10 cellular contexts compared by ENCODE assay signal in genomic region chr13:104318121-104318520, GRCh38.
DNase-seq lines count a peak whose midpoint lies in the region; ATAC-seq and TF ChIP-seq lines count a peak whose summit lies in the region.
"Had no signal": no experiment of that assay in that cellular context is flagged by ENCODE, and none has a peak within 500 bp of the region (broad histone marks: within the 10 kb centered on the region; RNA-seq: fewer than 3 reads in every experiment).

No MANE protein-coding gene starts in this region.

- no peaks in the 10 kb centered on the region for H3K36me3 ChIP-seq in heart left ventricle
- no peaks in the 10 kb centered on the region for H3K36me3 ChIP-seq in right atrium auricular region
- H3K36me3 ChIP-seq in SJSA1, result no peaks in the 10 kb centered on the region
- H3K36me3 ChIP-seq: esophagus squamous epithelium had no signal

- intact Hi-C loops in heart left ventricle (cut with DNase I) (no loop called here), left colon (cut with DNase I, micrococcal nuclease) (no loop called here)

- no peaks in the 10 kb centered on the region for H3K4me1 ChIP-seq in heart left ventricle
- H3K4me1 ChIP-seq in right atrium auricular region, result no peaks in the 10 kb centered on the region
- peaks cover 31% of the 10 kb centered on the region for H3K4me1 ChIP-seq in SJSA1 (replicated peaks)
- peaks cover 11% of the 10 kb centered on the region for H3K4me1 ChIP-seq in foreskin keratinocyte
- H3K4me1 ChIP-seq: esophagus squamous epithelium had no signal

- H3K27ac ChIP-seq in heart left ventricle (no peak overlapping the region), right atrium auricular region (no peak overlapping the region), SJSA1 (0 out of 2 replicates have a peak overlapping the region, but pooled peaks have one; percentile 4), foreskin keratinocyte (no peak overlapping the region)
- H3K27ac ChIP-seq: esophagus squamous epithelium had no signal

- TF ChIP-seq CTCF in heart left ventricle (IDR thresholded peaks at IDR 0.05) (peak in 9 of 12 donors; percentile 5 to 53 (median 35)), right atrium auricular region (IDR thresholded peaks at IDR 0.05) (peak in 1 of 2 donors; percentile 38), foreskin keratinocyte (conservative IDR thresholded peaks at IDR 0.05) (peak; percentile 55)

- no peaks in the 10 kb centered on the region for H3K9me3 ChIP-seq in heart left ventricle
- H3K9me3 ChIP-seq in right atrium auricular region, result no peaks in the 10 kb centered on the region
- H3K9me3 ChIP-seq in SJSA1 (replicated peaks), result peaks cover 9% of the 10 kb centered on the region
- H3K9me3 ChIP-seq: esophagus squamous epithelium had no signal

- H3K27me3 ChIP-seq in heart left ventricle, result no peaks in the 10 kb centered on the region
- H3K27me3 ChIP-seq in right atrium auricular region, result no peaks in the 10 kb centered on the region
- H3K27me3 ChIP-seq in SJSA1 (replicated peaks), result no peaks in the 10 kb centered on the region
- no peaks in the 10 kb centered on the region for H3K27me3 ChIP-seq in foreskin keratinocyte
- H3K27me3 ChIP-seq: esophagus squamous epithelium had no signal

- WGBS in heart left ventricle, 4 donors, result 6 to 14% (median 7%) methylated on average over 1 of the region's 1 CpG

- TF ChIP-seq POLR2A in heart left ventricle (IDR thresholded peaks at IDR 0.05), result no peak

- no peak overlapping the region for H3K4me3 ChIP-seq in heart left ventricle
- H3K4me3 ChIP-seq in right atrium auricular region, result no peak overlapping the region
- no peak overlapping the region for H3K4me3 ChIP-seq in SJSA1
- H3K4me3 ChIP-seq: esophagus squamous epithelium had no signal

- ATAC-seq in heart left ventricle, result peak in 1 of 4 donors; percentile 43
- ATAC-seq in foreskin keratinocyte, result no peak
- no peak for ATAC-seq in HG02973 (IDR thresholded peaks at IDR 0.05; ENCODE audit: unreplicated experiment)
- no peak for ATAC-seq in left colon
- ATAC-seq: natural killer cell treated with Interleukin-12 subunit alpha and Interleukin-12 subunit beta and Interleukin-15 and Interleukin-18, amount 100 ng/mL, for 72 hours had no signal

- DNase-seq in heart left ventricle (no peak), right atrium auricular region (ENCODE audit: low spot score) (no peak), SJSA1 (ENCODE audit: low read depth in 1 of 2, low spot score in 2 of 2) (peak in 1 of 2 experiments; percentile 65), foreskin keratinocyte (peak in 1 of 2 donors; percentile 37), smooth muscle cell of the brain vasculature (ENCODE audit: low read depth, low spot score) (peak; percentile 6), left colon (no peak)
- no peak for DNase-seq in activated CD4-positive, CD25-positive, alpha-beta regulatory T cell treated with anti-CD3 and anti-CD28 coated beads, Interleukin-2, amount 50 U/mL, for 72 hours
- DNase-seq: esophagus squamous epithelium had no signal
